1 cellular context compared by ENCODE assay signal in genomic region chr9:104810421-104811339, GRCh38.
TF ChIP-seq lines count a peak whose summit lies in the region.

No MANE protein-coding gene starts in this region.

TF ChIP-seq in IMR-90, 13 proteins besides CTCF, POLR2A, EP300 and RAD21 (continued from another document):
- TF ChIP-seq ELK1 (IDR thresholded peaks at IDR 0.05; ENCODE audit: borderline replicate concordance, low read depth, low read length): no peak
- no peak for TF ChIP-seq MXI1 (IDR thresholded peaks at IDR 0.05; ENCODE audit: borderline replicate concordance, low read depth, low read length)
- no peak for TF ChIP-seq FOS (IDR thresholded peaks at IDR 0.05; ENCODE audit: low read depth, low read length)
- no peak for TF ChIP-seq USF2 (IDR thresholded peaks at IDR 0.05; ENCODE audit: low read depth, low read length)
